In genomic region chr5:62354028-62354874, GRCh38 we compare ENCODE assay signal across 7 cellular contexts. TPM values are rescaled to one million over a fixed set of nuclear protein-coding genes. Genes with fewer than 3 reads are reported as not detected.
DNase-seq lines count a peak whose midpoint lies in the region; ATAC-seq and TF ChIP-seq lines count a peak whose summit lies in the region.

No MANE protein-coding gene starts in this region.

- H3K9ac ChIP-seq in OCI-LY3 (ENCODE audit: low read length) = no peak overlapping the region

- ATAC-seq in GM19023 (IDR thresholded peaks at IDR 0.05; ENCODE audit: unreplicated experiment) (peak; percentile 67), HG03139 (IDR thresholded peaks at IDR 0.05; ENCODE audit: unreplicated experiment) (peak; percentile 88), HG02970 (IDR thresholded peaks at IDR 0.05; ENCODE audit: low FRiP score, unreplicated experiment) (no peak)
- ATAC-seq in naive thymus-derived CD8-positive, alpha-beta T cell = peak; percentile 50 to 64

- POLR2A ChIA-PET in naive thymus-derived CD8-positive, alpha-beta T cell (lab: Charles Lee) = no interaction called here

- peak overlapping the region in 7 of 10 donors; percentile 25 to 77 (median 63) for H3K27ac Mint-ChIP-seq in naive thymus-derived CD8-positive, alpha-beta T cell

- H3K4me3 Mint-ChIP-seq in naive thymus-derived CD8-positive, alpha-beta T cell = no peak overlapping the region

- no peaks in the 10 kb centered on the region for H3K9me3 ChIP-seq in DOHH2 (ENCODE audit: control insufficient read depth, insufficient read depth, low read length)
- no peaks in the 10 kb centered on the region for H3K9me3 ChIP-seq in OCI-LY3 (ENCODE audit: insufficient read depth, low read length)

- H3K4me1 Mint-ChIP-seq in naive thymus-derived CD8-positive, alpha-beta T cell = peaks cover 0 to 13% (median 5%) of the 10 kb centered on the region in 4 donors

- H3K4me2 ChIP-seq in DOHH2 (ENCODE audit: low read length) (no peak overlapping the region), OCI-LY3 (ENCODE audit: low read length) (no peak overlapping the region)

- peaks cover 83% of the 10 kb centered on the region for H3K36me3 ChIP-seq in DOHH2 (ENCODE audit: control insufficient read depth, low read length)
- peaks cover 11% of the 10 kb centered on the region for H3K36me3 ChIP-seq in OCI-LY3 (replicated peaks; ENCODE audit: low read depth, low read length)

- H3K79me2 ChIP-seq in DOHH2 (ENCODE audit: control insufficient read depth, low read length) (no peaks in the 10 kb centered on the region), OCI-LY3 (ENCODE audit: low read length) (no peaks in the 10 kb centered on the region)

- no peaks in the 10 kb centered on the region for H3K27me3 Mint-ChIP-seq in naive thymus-derived CD8-positive, alpha-beta T cell

- peaks cover 0 to 82% (median 1%) of the 10 kb centered on the region in 3 donors for H3K36me3 Mint-ChIP-seq in naive thymus-derived CD8-positive, alpha-beta T cell

- H3K27me3 ChIP-seq in DOHH2 (ENCODE audit: control insufficient read depth, low read length) (no peaks in the 10 kb centered on the region), OCI-LY3 (ENCODE audit: low read depth, low read length) (no peaks in the 10 kb centered on the region)

- no peak overlapping the region for H3K4me3 ChIP-seq in DOHH2 (ENCODE audit: low read length)
- no peak overlapping the region for H3K4me3 ChIP-seq in OCI-LY3 (ENCODE audit: low read length)

- TF ChIP-seq CTCF in DOHH2 (IDR thresholded peaks at IDR 0.05; ENCODE audit: low read depth, low read length, poor library complexity, severe bottlenecking) (peak; percentile 55), OCI-LY3 (IDR thresholded peaks at IDR 0.05; ENCODE audit: low read depth, low read length) (peak; percentile 63)

- DNase-seq in dermis blood vessel endothelial cell = peak; percentile 78
- DNase-seq in naive thymus-derived CD8-positive, alpha-beta T cell = peak in 5 of 10 donors; percentile 16 to 61 (median 52)

- H3K9me3 Mint-ChIP-seq in naive thymus-derived CD8-positive, alpha-beta T cell = no peaks in the 10 kb centered on the region

- no peak overlapping the region for H2AFZ ChIP-seq in OCI-LY3 (ENCODE audit: low read depth, low read length)

- H4K20me1 ChIP-seq in DOHH2 (ENCODE audit: control insufficient read depth, insufficient read depth, low read depth, low read length) (no peaks in the 10 kb centered on the region), OCI-LY3 (ENCODE audit: insufficient read depth, low read length) (no peaks in the 10 kb centered on the region)

- H3K27ac ChIP-seq in DOHH2 (ENCODE audit: low read depth, low read length) = no peak overlapping the region
- H3K27ac ChIP-seq in OCI-LY3 (ENCODE audit: low read length) = no peak overlapping the region

- H3K4me1 ChIP-seq in DOHH2 (ENCODE audit: control insufficient read depth, low read length) (no peaks in the 10 kb centered on the region), OCI-LY3 (ENCODE audit: low read length) (peaks cover 4% of the 10 kb centered on the region; the same call in 1 of the 2 replicates)

- no peaks in the 10 kb centered on the region for H3K9me2 ChIP-seq in DOHH2 (replicated peaks; ENCODE audit: control insufficient read depth, low read length)

- H3F3A ChIP-seq in DOHH2 (ENCODE audit: control insufficient read depth, insufficient read depth) = peaks cover 28% of the 10 kb centered on the region

RNA-seq across cellular contexts. Expression of gene KIF2A, which starts 48.2 kb away (rescaled TPM):
- total RNA-seq in dermis blood vessel endothelial cell = 105 and 158 TPM in 2 replicates
- total RNA-seq in naive thymus-derived CD8-positive, alpha-beta T cell = 100 to 1,000 TPM; 178 to 195 TPM
- 100 to 1,000 TPM; 151 to 180 (median 173) TPM for polyA plus RNA-seq in naive thymus-derived CD8-positive, alpha-beta T cell

RNA-seq across cellular contexts. Expression of gene DIMT1, which starts 49.5 kb away (rescaled TPM):
- total RNA-seq in dermis blood vessel endothelial cell = 51.4 and 83.0 TPM in 2 replicates
- 10 to 100 TPM; 23.2 to 23.4 TPM for total RNA-seq in naive thymus-derived CD8-positive, alpha-beta T cell
- polyA plus RNA-seq in naive thymus-derived CD8-positive, alpha-beta T cell = 10 to 100 TPM; 44.4 to 50.9 (median 46.3) TPM

RNA-seq across cellular contexts. Expression of gene IPO11, which starts 58.3 kb away (rescaled TPM):
- 131 and 188 TPM in 2 replicates for total RNA-seq in dermis blood vessel endothelial cell
- total RNA-seq in naive thymus-derived CD8-positive, alpha-beta T cell = 10 to 100 TPM; 22.6 to 24.1 TPM
- polyA plus RNA-seq in naive thymus-derived CD8-positive, alpha-beta T cell = 10 to 100 TPM in 1 of 3 donors, 1 to 10 TPM in 2; 6.4 to 10.4 (median 6.6) TPM
